Comparison of ENCODE assay signal across 21 cellular contexts in genomic region chr20:49104365-49104648, GRCh38. TPM values are rescaled to one million over a fixed set of nuclear protein-coding genes. Genes with fewer than 3 reads are reported as not detected.
DNase-seq lines count a peak whose midpoint lies in the region; ATAC-seq, FAIRE-seq and TF ChIP-seq lines count a peak whose summit lies in the region.
"Had no signal": no experiment of that assay in that cellular context is flagged by ENCODE, and none has a peak within 500 bp of the region (broad histone marks: within the 10 kb centered on the region; RNA-seq: fewer than 3 reads in every experiment).

No MANE protein-coding gene starts in this region.

- no peak for TF ChIP-seq EP300 in A549 (IDR thresholded peaks at IDR 0.05)

- H3K4me3 ChIP-seq in A549 (no peak overlapping the region), GM23338 (no peak overlapping the region)
- H3K4me3 ChIP-seq: breast epithelium, skin epidermis, vagina had no signal

- no peaks in the 10 kb centered on the region for H3K27me3 ChIP-seq in GM23338 (ENCODE audit: insufficient read depth)
- H3K27me3 ChIP-seq: breast epithelium, vagina had no signal

- no peak for TF ChIP-seq RAD21 in A549 (conservative IDR thresholded peaks at IDR 0.05 in 1 of 2, IDR thresholded peaks at IDR 0.05 in 1 of 2)

- H3K9me2 ChIP-seq in GM23338 (ENCODE audit: insufficient read depth): 0 out of 2 replicates have a peak, but pooled peaks cover 3% of the 10 kb centered on the region

- 75% methylated on average over 3 of the region's 3 CpGs for WGBS in A549 (ENCODE audit: missing lambda C conversion rate)

- H3F3A ChIP-seq in GM23338 (replicated peaks; ENCODE audit: low read depth): peaks cover 43% of the 10 kb centered on the region

- H3K9me3 Mint-ChIP-seq in GM23338 (peaks cover 3% of the 10 kb centered on the region; the same call in 1 of the 3 replicates), immature natural killer cell (no peaks in the 10 kb centered on the region)

- no peak overlapping the region for H2AFZ ChIP-seq in GM23338

- no peaks in the 10 kb centered on the region for H3K9me3 ChIP-seq in A549
- H3K9me3 ChIP-seq: breast epithelium, vagina had no signal

- POLR2A ChIA-PET in A549 (lab: Yijun Ruan, JAX): no interaction called here
- POLR2A ChIA-PET in RWPE1 (lab: Yijun Ruan, JAX; ENCODE audit: low non-redundant PET): no interaction called here

- H4K20me1 ChIP-seq in GM23338 (replicated peaks; ENCODE audit: insufficient read depth): peaks cover 40% of the 10 kb centered on the region

- H3K4me1 ChIP-seq in A549 (no peaks in the 10 kb centered on the region), GM23338 (ENCODE audit: insufficient read depth) (no peaks in the 10 kb centered on the region)
- H3K4me1 ChIP-seq: breast epithelium, vagina had no signal

- no peak for TF ChIP-seq POLR2A in A549 (IDR thresholded peaks at IDR 0.05; ENCODE audit: low read length)

- ATAC-seq in A549: peak; percentile 10 to 28; a peak in 3 of 6 replicates
- ATAC-seq in GM23338: peak; percentile 75
- no peak for ATAC-seq in HG03457 (IDR thresholded peaks at IDR 0.05; ENCODE audit: unreplicated experiment)
- ATAC-seq in GM18502 (IDR thresholded peaks at IDR 0.05; ENCODE audit: poor library complexity, unreplicated experiment): no peak

- no peak overlapping the region for H3K4me3 Mint-ChIP-seq in GM23338
- H3K4me3 Mint-ChIP-seq in immature natural killer cell: no peak overlapping the region

- H3K36me3 Mint-ChIP-seq in GM23338 (ENCODE audit: low read depth): peaks cover 60% of the 10 kb centered on the region
- peaks cover 0 to 14% (median 4%) of the 10 kb centered on the region in 3 donors for H3K36me3 Mint-ChIP-seq in immature natural killer cell

- no peak for FAIRE-seq in A549 (lab: Jason Lieb, UNC)
- FAIRE-seq: TTC549 had no signal

- no peak for TF ChIP-seq CTCF in A549 (IDR thresholded peaks at IDR 0.05)
- TF ChIP-seq CTCF in GM23338 (conservative IDR thresholded peaks at IDR 0.05; ENCODE audit: low read depth in 2 of 2): no peak
- TF ChIP-seq CTCF in RWPE1 (conservative IDR thresholded peaks at IDR 0.05; ENCODE audit: low read depth): no peak

- DNase-seq in A549 (ENCODE audit: low read depth in 1 of 2, low spot score in 1 of 2) (no peak), GM23338 (ENCODE audit: low spot score) (peak; percentile 42), RWPE1 (ENCODE audit: low spot score) (no peak), immature natural killer cell (no peak), RPMI8226 (no peak), CD1c-positive myeloid dendritic cell (ENCODE audit: extremely low spot score) (no peak)
- DNase-seq: activated CD4-positive, alpha-beta T cell treated with anti-CD3 and anti-CD28 coated beads, Interleukin-2, amount 50 U/mL, for 4 hours; activated T-cell treated with anti-CD3 and anti-CD28 coated beads, Interleukin-2, amount 50 U/mL, for 1 hour; effector CD4-positive, alpha-beta T cell; Kasumi-1; NCI-H1105; NCI-H2227 treated with DMSO at 0.1 percent for 48 hours; posterior cingulate gyrus; stimulated activated CD4-positive, alpha-beta T cell treated with anti-CD3 and anti-CD28 coated beads, Interleukin-4, amount 100 ng/mL, for 1 hour; SW 1271 had no signal

- CTCF ChIA-PET in A549 (lab: Yijun Ruan, JAX): interaction anchor here (0.5 to 1.1 kb wide), 2 partner anchors 113 to 147 kb away, joined by 3 to 4 read pairs; no protein-coding TSS in a partner anchor
- CTCF ChIA-PET in RWPE1 (lab: Yijun Ruan, JAX): interaction anchor here (0.5 to 0.9 kb wide), 2 partner anchors 8 to 1083 kb away, joined by 3 to 4 read pairs; no protein-coding TSS in a partner anchor

- H3K27ac Mint-ChIP-seq in GM23338 (no peak overlapping the region; the same call in 1 of the 2 replicates), immature natural killer cell (peak overlapping the region in 5 of 6 donors; percentile 57 to 75 (median 68))

- H3K27ac ChIP-seq in A549: no peak overlapping the region
- H3K27ac ChIP-seq in GM23338 (ENCODE audit: low read depth): 0 out of 2 replicates have a peak overlapping the region, but pooled peaks have one; percentile 7
- 0 out of 2 replicates have a peak overlapping the region, but pooled peaks have one; percentile 3 for H3K27ac ChIP-seq in RWPE1
- H3K27ac ChIP-seq: breast epithelium, skin epidermis, vagina had no signal

- peaks cover 18% of the 10 kb centered on the region for H3K27me3 Mint-ChIP-seq in GM23338 (ENCODE audit: insufficient read depth, low read depth, poor library complexity)
- peaks cover 0 to 4% (median 0%) of the 10 kb centered on the region in 3 donors for H3K27me3 Mint-ChIP-seq in immature natural killer cell (ENCODE audit: low read depth in 3 of 3)

- H3K4me2 ChIP-seq in A549: no peak overlapping the region
- no peak overlapping the region for H3K4me2 ChIP-seq in GM23338

- peaks cover 10% of the 10 kb centered on the region; the same call in 2 of the 3 replicates for H3K4me1 Mint-ChIP-seq in GM23338
- peaks cover 42 to 47% of the 10 kb centered on the region in 2 donors for H3K4me1 Mint-ChIP-seq in immature natural killer cell

- H3K36me3 ChIP-seq in GM23338 (ENCODE audit: insufficient read depth): peaks cover 30% of the 10 kb centered on the region

- H3K79me2 ChIP-seq in GM23338 (replicated peaks; ENCODE audit: insufficient read depth): peaks cover 12% of the 10 kb centered on the region

TF ChIP-seq in A549, 52 proteins besides CTCF, POLR2A, EP300 and RAD21 (continues in another document):
- TF ChIP-seq ELK1 (IDR thresholded peaks at IDR 0.05; ENCODE audit: low read depth, low read length): no peak
- no peak for TF ChIP-seq MAZ (IDR thresholded peaks at IDR 0.05; ENCODE audit: borderline replicate concordance, low read depth, low read length)
- TF ChIP-seq KDM5A (IDR thresholded peaks at IDR 0.05): no peak
- no peak for TF ChIP-seq MYC (IDR thresholded peaks at IDR 0.05; ENCODE audit: borderline replicate concordance, low read length)
- TF ChIP-seq ZFP36 (IDR thresholded peaks at IDR 0.05; ENCODE audit: borderline replicate concordance, partially characterized antibody): no peak
- TF ChIP-seq JUNB (IDR thresholded peaks at IDR 0.05): no peak
- TF ChIP-seq PBX3 (IDR thresholded peaks at IDR 0.05): no peak
- TF ChIP-seq ESRRA (IDR thresholded peaks at IDR 0.05; ENCODE audit: borderline replicate concordance, low read length): no peak

TF ChIP-seq in GM23338, 12 proteins besides CTCF, POLR2A, EP300 and RAD21 (continues in another document):
- TF ChIP-seq POLR2AphosphoS5 (IDR thresholded peaks at IDR 0.05; ENCODE audit: low read depth): no peak; the same call in 1 of the 2 replicates
- TF ChIP-seq EZH2phosphoT487 (IDR thresholded peaks at IDR 0.05; ENCODE audit: unreplicated experiment): no peak

RNA-seq across cellular contexts. Expression of gene CSE1L, which starts 58.2 kb away (rescaled TPM):
- 125 and 131 TPM in 2 replicates for polyA plus RNA-seq in A549 (2011; rRNA removed)
- 37.3 and 40.2 TPM in 2 replicates for polyA plus RNA-seq in A549 (2012; cell fraction: cytosol; rRNA removed)
- 25.3 and 40.7 TPM in 2 replicates for polyA plus RNA-seq in A549 (2012; cell fraction: nucleus; rRNA removed)
- 113 to 132 TPM (median 116 TPM) in 3 replicates for polyA plus RNA-seq in A549 (2017; fragmentation: RNase III; extraction: RNeasy Plus Mini Kit Qiagen cat#74134 plus additional on column Dnase treatment)
- polyA minus RNA-seq in A549 (2011; rRNA and poly(A)+ RNA removed): 51.3 and 55.0 TPM in 2 replicates
- 312 and 326 TPM in 2 replicates for total RNA-seq in GM23338 (2014; rRNA removed; shearing (Covaris generic))
- 147 and 163 TPM in 2 replicates for polyA plus RNA-seq in GM23338 (2016; fragmentation: Nextera tagmentation; extraction: Ambion mirVana)
- 10 to 100 TPM in 2 of 3 donors, 1 to 10 TPM in 1; 8.1 to 21.0 (median 10.3) TPM for polyA plus RNA-seq in immature natural killer cell

Comparison
In these comparisons a context has a peak if more than half of its experiments do, and no peak if none do; other contexts are left out.
1. ATAC-seq: peak in A549 (2 of 2) and GM23338 (single experiment); none in HG03457 (single experiment) and GM18502 (single experiment).
2. H3K27ac ChIP-seq: peak in GM23338 (single experiment) and RWPE1 (single experiment); none in A549 (0 of 2).